8 cellular contexts compared by ENCODE assay signal in genomic region chr19:53394522-53394973, GRCh38. TPM values are rescaled to one million over a fixed set of nuclear protein-coding genes. Genes with fewer than 3 reads are reported as not detected.
DNase-seq lines count a peak whose midpoint lies in the region; ATAC-seq and TF ChIP-seq lines count a peak whose summit lies in the region.

No MANE protein-coding gene starts in this region.

- intact Hi-C loops in aorta (cut with DNase I) = loop anchor here in 1 of 2 donors (2.0 kb wide), 1 partner anchor 62 kb away; the partner anchor contains the start of gene ZNF845

- H3K4me3 ChIP-seq in Peyer's patch = peak overlapping the region; percentile 64 to 79 (median 68)
- peak overlapping the region; percentile 38 for H3K4me3 ChIP-seq in endocrine pancreas (ENCODE audit: control insufficient read depth, insufficient read depth, low read length)
- H3K4me3 ChIP-seq in aorta (ENCODE audit: low read length in 2 of 2) = peak overlapping the region; percentile 37 to 60

- no peak for TF ChIP-seq CTCF in Peyer's patch (IDR thresholded peaks at IDR 0.05)

- peaks cover 0 to 19% (median 2%) of the 10 kb centered on the region in 4 donors for H3K4me1 ChIP-seq in Peyer's patch
- no peaks in the 10 kb centered on the region for H3K4me1 ChIP-seq in endocrine pancreas (ENCODE audit: control insufficient read depth, insufficient read depth, low read length)
- no peaks in the 10 kb centered on the region for H3K4me1 ChIP-seq in aorta (ENCODE audit: control insufficient read depth in 1 of 2, insufficient read depth in 2 of 2, low read length in 2 of 2)

- H3K9ac ChIP-seq in endocrine pancreas (ENCODE audit: control insufficient read depth, insufficient read depth, low read length) = peak overlapping the region; percentile 2

- H3K36me3 ChIP-seq in Peyer's patch (peaks cover 0 to 15% (median 0%) of the 10 kb centered on the region in 3 donors), endocrine pancreas (ENCODE audit: control insufficient read depth, insufficient read depth, low read length) (no peaks in the 10 kb centered on the region), aorta (ENCODE audit: control insufficient read depth in 1 of 2, insufficient read depth in 2 of 2, low read length in 1 of 2) (no peaks in the 10 kb centered on the region)

- H3K27me3 ChIP-seq in Peyer's patch (no peaks in the 10 kb centered on the region), endocrine pancreas (ENCODE audit: control insufficient read depth, insufficient read depth, low read length) (no peaks in the 10 kb centered on the region), aorta (ENCODE audit: control insufficient read depth in 1 of 2, insufficient read depth in 2 of 2, low read length in 1 of 2) (no peaks in the 10 kb centered on the region)

- no peak for TF ChIP-seq POLR2A in Peyer's patch (IDR thresholded peaks at IDR 0.05)

- ATAC-seq in aorta (ENCODE audit: low FRiP score) (peak; percentile 68), HG03342 (IDR thresholded peaks at IDR 0.05; ENCODE audit: unreplicated experiment) (no peak), HG03280 (IDR thresholded peaks at IDR 0.05; ENCODE audit: unreplicated experiment) (no peak)

- peak; percentile 79 for DNase-seq in NCI-H748 (lab: John Stamatoyannopoulos, UW; ENCODE audit: unreplicated experiment)
- no peak for DNase-seq in NCI-H748 treated with DMSO at 0.1 percent for 48 hours (lab: John Stamatoyannopoulos, UW)
- peak in 1 of 3 donors; percentile 57 for DNase-seq in Peyer's patch
- peak; percentile 15 for DNase-seq in mucosa of gallbladder (ENCODE audit: low spot score)
- DNase-seq in aorta = peak; percentile 82 to 86

- H3K9me3 ChIP-seq in Peyer's patch (peaks cover 0 to 11% (median 2%) of the 10 kb centered on the region in 4 donors), endocrine pancreas (ENCODE audit: control insufficient read depth, low read length) (no peaks in the 10 kb centered on the region), aorta (ENCODE audit: control insufficient read depth, low read length) (peaks cover 1% of the 10 kb centered on the region)

- H3K27ac ChIP-seq in Peyer's patch (peak overlapping the region; percentile 71 to 80 (median 76)), aorta (ENCODE audit: low read depth in 1 of 2, low read length in 2 of 2) (peak overlapping the region; percentile 8 to 81)

- 1 to 3% methylated on average over 18 of the region's 18 CpGs for WGBS in aorta, 2 donors

RNA-seq across cellular contexts. Expression of gene ZNF765, which starts 0.4 kb away (rescaled TPM):
- 10 to 100 TPM in 2 of 4 donors, 1 to 10 TPM in 2; 7.5 to 17.1 (median 12.0) TPM for total RNA-seq in Peyer's patch
- 12.9 TPM for total RNA-seq in mucosa of gallbladder
- total RNA-seq in aorta = 10 to 100 TPM in 1 of 2 donors, 1 to 10 TPM in 1; 9.4 to 13.5 TPM
- polyA plus RNA-seq in aorta = 1 to 10 TPM; 2.8 to 3.5 TPM

RNA-seq across cellular contexts. Expression of gene ZNF525, which starts 29.0 kb away (rescaled TPM):
- total RNA-seq in Peyer's patch (10 to 100 TPM in 2 of 4 donors, 1 to 10 TPM in 2; 6.0 to 13.2 (median 10.3) TPM), mucosa of gallbladder (18.1 TPM), aorta (10 to 100 TPM; 12.0 to 14.8 TPM)
- polyA plus RNA-seq in aorta = 10 to 100 TPM in 1 of 2 donors, 1 to 10 TPM in 1; 8.4 to 16.3 TPM

RNA-seq across cellular contexts. Expression of gene ZNF761, which starts 37.2 kb away (rescaled TPM):
- total RNA-seq in Peyer's patch = 10 to 100 TPM in 2 of 4 donors, 1 to 10 TPM in 2; 6.8 to 24.8 (median 9.5) TPM
- 43.7 TPM for total RNA-seq in mucosa of gallbladder
- 10 to 100 TPM in 1 of 2 donors, 1 to 10 TPM in 1; 9.5 to 10.2 TPM for total RNA-seq in aorta
- 1 to 10 TPM; 4.5 to 8.0 TPM for polyA plus RNA-seq in aorta
